In the genomic region with DNA sequence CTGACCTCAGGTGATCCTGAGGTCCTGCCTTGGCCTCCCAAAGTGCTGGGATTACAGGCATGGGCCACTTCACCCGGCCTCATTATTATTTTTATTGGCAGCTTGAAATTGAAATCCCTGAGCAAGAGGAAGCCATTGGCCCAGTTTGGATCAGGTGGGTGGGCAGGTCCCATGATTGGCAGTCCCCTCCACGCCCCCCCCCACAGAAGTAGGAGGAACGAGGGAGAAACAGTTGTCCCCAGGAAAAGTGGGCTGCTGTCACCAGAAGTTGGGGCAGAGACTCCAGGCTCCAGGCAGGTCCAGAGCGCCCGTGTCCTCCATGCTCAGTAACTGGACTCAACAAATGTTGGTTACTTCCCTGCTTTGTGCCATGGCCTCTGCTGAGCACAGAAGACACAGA, we compare ENCODE assay signal across 1 cellular context.
TF ChIP-seq lines count a peak whose summit lies in the region.

No MANE protein-coding gene starts in this region.

TF ChIP-seq in endothelial cell of umbilical vein, 7 proteins besides CTCF, POLR2A, EP300 and RAD21:
- TF ChIP-seq JUN (IDR thresholded peaks at IDR 0.05; ENCODE audit: borderline replicate concordance, insufficient read depth, insufficient read length, low read depth), result no peak
- TF ChIP-seq POLR2AphosphoS5 (IDR thresholded peaks at IDR 0.05; ENCODE audit: insufficient read depth, low read depth, low read length), result no peak
- no peak for TF ChIP-seq MYC (IDR thresholded peaks at IDR 0.05; ENCODE audit: low read depth, low read length)
- no peak for TF ChIP-seq GATA2 (IDR thresholded peaks at IDR 0.05; ENCODE audit: insufficient read depth, insufficient read length, low read depth, low read length)
- TF ChIP-seq FOS (IDR thresholded peaks at IDR 0.05; ENCODE audit: borderline replicate concordance, insufficient read depth, low read length), result no peak
- TF ChIP-seq, protein P1, sequence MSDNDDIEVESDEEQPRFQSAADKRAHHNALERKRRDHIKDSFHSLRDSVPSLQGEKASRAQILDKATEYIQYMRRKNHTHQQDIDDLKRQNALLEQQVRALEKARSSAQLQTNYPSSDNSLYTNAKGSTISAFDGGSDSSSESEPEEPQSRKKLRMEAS (IDR thresholded peaks at IDR 0.05; ENCODE audit: insufficient read depth, insufficient read length), result no peak
- TF ChIP-seq EZH2 (IDR thresholded peaks at IDR 0.05; ENCODE audit: borderline replicate concordance, low read depth, low read length, severe bottlenecking), result no peak
